In the genomic region with DNA sequence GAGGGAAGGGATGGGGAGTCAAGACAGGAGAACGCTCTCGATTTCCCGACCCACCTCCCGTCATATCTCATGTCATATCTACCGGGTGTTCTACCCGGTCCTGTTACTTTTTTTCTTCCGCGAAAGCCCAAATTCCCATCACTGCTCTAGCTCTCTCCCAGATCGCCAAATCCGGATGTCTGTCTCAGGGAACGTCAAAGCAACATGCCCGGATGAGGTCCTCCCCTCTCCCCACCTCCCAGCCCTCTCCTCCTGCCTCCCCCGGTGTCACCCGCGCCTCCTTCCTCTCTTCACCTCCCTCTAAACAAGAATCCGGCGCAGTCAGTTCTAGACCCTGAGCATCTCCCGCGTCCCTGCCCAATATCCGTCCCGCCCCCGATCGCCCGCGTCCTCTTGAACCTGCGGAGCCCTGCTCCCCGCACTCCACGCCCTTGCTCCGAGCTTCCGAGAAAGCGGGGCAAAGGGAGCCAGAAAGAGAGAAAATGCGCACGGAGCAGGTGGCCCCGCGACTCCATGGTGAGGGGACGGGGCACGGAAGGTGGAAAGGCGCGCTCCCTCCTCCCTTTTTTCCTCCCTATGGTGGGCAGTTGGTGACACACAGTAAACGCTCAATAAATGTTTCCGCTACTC, we compare ENCODE assay signal across 10 cellular contexts. TPM values are rescaled to one million over a fixed set of nuclear protein-coding genes. Genes with fewer than 3 reads are reported as not detected.
A peak's percentile ranks its signal among the peaks of the same experiment; 100 is the strongest.
DNase-seq lines count a peak whose midpoint lies in the region; ATAC-seq and TF ChIP-seq lines count a peak whose summit lies in the region.
"Not testable (repeated sequence)": the region's sequence is repeated elsewhere in the genome, so short reads cannot be mapped to it uniquely, and the experiment has no call there.
"Had no signal": no experiment of that assay in that cellular context is flagged by ENCODE, and none has a peak within 500 bp of the region (broad histone marks: within the 10 kb centered on the region; RNA-seq: fewer than 3 reads in every experiment).

No MANE protein-coding gene starts in this region.

- not testable (repeated sequence) for DNase-seq in CD4-positive, alpha-beta T cell; RWPE2 (ENCODE audit: low spot score); activated T-helper 1 cell treated with anti-CD3 and anti-CD28 coated beads, Interleukin-12 subunit alpha, Interleukin-12 subunit beta, Interleukin-2, Interleukin-4 antibody, amounts not matched to agents 30 ng/mL and 10 ng/mL and 1 ng/mL, durations not matched to agents 14 hours and 24 hours and 36 hours (ENCODE audit: low spot score); glutamatergic neuron; stimulated activated naive B cell treated with anti-CD40 and anti-IgM and Interleukin-4, amounts not matched to agents 10 μg/mL and 1 μg/mL and 100 μg/mL, for 72 hours
- DNase-seq in cerebellar cortex (ENCODE audit: low spot score): peak; percentile 40
- peak in 3 of 9 donors; percentile 12 to 33 (median 16) for DNase-seq in naive thymus-derived CD4-positive, alpha-beta T cell

- H3K4me1 ChIP-seq in HEK293 (ENCODE audit: control insufficient read depth, insufficient read depth, low read length): peaks cover 17% of the 10 kb centered on the region
- H3K4me1 ChIP-seq in RWPE2 (ENCODE audit: insufficient read depth, poor library complexity, severe bottlenecking): peaks cover 21% of the 10 kb centered on the region
- H3K4me1 ChIP-seq in naive thymus-derived CD4-positive, alpha-beta T cell (ENCODE audit: control insufficient read depth in 2 of 2, insufficient read depth in 2 of 2, low read length in 2 of 2): peaks cover 19 to 27% of the 10 kb centered on the region in 2 donors

- peaks cover 13% of the 10 kb centered on the region for H3K36me3 Mint-ChIP-seq in CD4-positive, alpha-beta T cell (ENCODE audit: low read depth)
- not testable (repeated sequence) for H3K36me3 Mint-ChIP-seq in activated T-helper 1 cell treated with anti-CD3 and anti-CD28 coated beads, Interleukin-12 subunit alpha, Interleukin-12 subunit beta, Interleukin-2, Interleukin-4 antibody, amounts not matched to agents 30 ng/mL and 10 ng/mL and 1 ng/mL, durations not matched to agents 14 hours and 24 hours and 36 hours (ENCODE audit: low read depth); glutamatergic neuron (ENCODE audit: unreplicated experiment)
- H3K36me3 Mint-ChIP-seq in naive thymus-derived CD4-positive, alpha-beta T cell: peaks cover 0 to 24% (median 0%) of the 10 kb centered on the region in 5 donors
- peaks cover 7 to 15% of the 10 kb centered on the region in 2 donors for H3K36me3 Mint-ChIP-seq in stimulated activated naive B cell treated with anti-CD40 and anti-IgM and Interleukin-4, amounts not matched to agents 10 μg/mL and 1 μg/mL and 100 μg/mL, for 72 hours

- not testable (repeated sequence) for H3K27me3 Mint-ChIP-seq in CD4-positive, alpha-beta T cell; glutamatergic neuron (ENCODE audit: unreplicated experiment); stimulated activated naive B cell treated with anti-CD40 and anti-IgM and Interleukin-4, amounts not matched to agents 10 μg/mL and 1 μg/mL and 100 μg/mL, for 72 hours
- peaks cover 24% of the 10 kb centered on the region for H3K27me3 Mint-ChIP-seq in activated T-helper 1 cell treated with anti-CD3 and anti-CD28 coated beads, Interleukin-12 subunit alpha, Interleukin-12 subunit beta, Interleukin-2, Interleukin-4 antibody, amounts not matched to agents 30 ng/mL and 10 ng/mL and 1 ng/mL, durations not matched to agents 14 hours and 24 hours and 36 hours (ENCODE audit: insufficient read depth)
- peaks cover 0 to 36% (median 0%) of the 10 kb centered on the region in 5 donors for H3K27me3 Mint-ChIP-seq in naive thymus-derived CD4-positive, alpha-beta T cell

- not testable (repeated sequence) for H3K27ac ChIP-seq in CD4-positive, alpha-beta T cell (ENCODE audit: low read depth, low read length); HEK293 (ENCODE audit: extremely low read depth, low read depth, low read length); naive thymus-derived CD4-positive, alpha-beta T cell (ENCODE audit: low read depth, low read length)
- H3K27ac ChIP-seq in RWPE2 (ENCODE audit: poor library complexity, severe bottlenecking): peak overlapping the region; percentile 60

- H3K9me3 Mint-ChIP-seq in CD4-positive, alpha-beta T cell; activated T-helper 1 cell treated with anti-CD3 and anti-CD28 coated beads, Interleukin-12 subunit alpha, Interleukin-12 subunit beta, Interleukin-2, Interleukin-4 antibody, amounts not matched to agents 30 ng/mL and 10 ng/mL and 1 ng/mL, durations not matched to agents 14 hours and 24 hours and 36 hours; glutamatergic neuron (ENCODE audit: unreplicated experiment); naive thymus-derived CD4-positive, alpha-beta T cell; stimulated activated naive B cell treated with anti-CD40 and anti-IgM and Interleukin-4, amounts not matched to agents 10 μg/mL and 1 μg/mL and 100 μg/mL, for 72 hours: not testable (repeated sequence)

- H3K27ac Mint-ChIP-seq in CD4-positive, alpha-beta T cell: peak overlapping the region; percentile 66
- H3K27ac Mint-ChIP-seq in activated T-helper 1 cell treated with anti-CD3 and anti-CD28 coated beads, Interleukin-12 subunit alpha, Interleukin-12 subunit beta, Interleukin-2, Interleukin-4 antibody, amounts not matched to agents 30 ng/mL and 10 ng/mL and 1 ng/mL, durations not matched to agents 14 hours and 24 hours and 36 hours; glutamatergic neuron (ENCODE audit: unreplicated experiment); stimulated activated naive B cell treated with anti-CD40 and anti-IgM and Interleukin-4, amounts not matched to agents 10 μg/mL and 1 μg/mL and 100 μg/mL, for 72 hours: not testable (repeated sequence)
- peak overlapping the region in 7 of 9 donors; percentile 41 to 85 (median 71) for H3K27ac Mint-ChIP-seq in naive thymus-derived CD4-positive, alpha-beta T cell

- POLR2A ChIA-PET in CD4-positive, alpha-beta T cell (lab: Charles Lee); HEK293 (lab: Yijun Ruan, JAX); naive thymus-derived CD4-positive, alpha-beta T cell (lab: Charles Lee): not testable (repeated sequence)

- TF ChIP-seq CTCF in CD4-positive, alpha-beta T cell (IDR thresholded peaks at IDR 0.05); HEK293 (tag by site-specific recombination; IDR thresholded peaks at IDR 0.05); RWPE2 (IDR thresholded peaks at IDR 0.05; ENCODE audit: poor library complexity, severe bottlenecking); glutamatergic neuron (IDR thresholded peaks at IDR 0.05; ENCODE audit: partially characterized antibody, unreplicated experiment): not testable (repeated sequence)

- intact Hi-C loops in CD4-positive, alpha-beta T cell (cut with DNase I, micrococcal nuclease); activated T-helper 1 cell treated with anti-CD3 and anti-CD28 coated beads, Interleukin-12 subunit alpha, Interleukin-12 subunit beta, Interleukin-2, Interleukin-4 antibody, amounts not matched to agents 30 ng/mL and 10 ng/mL and 1 ng/mL, durations not matched to agents 14 hours and 24 hours and 36 hours (cut with micrococcal nuclease): not testable (repeated sequence)
- intact Hi-C loops in naive thymus-derived CD4-positive, alpha-beta T cell (cut with micrococcal nuclease): loop anchor here (2.0 to 10.0 kb wide), 3 partner anchors 15 to 1711 kb away; partner anchors contain the start of genes ACADVL (in 1 of the 2), DLG4 (in 1 of the 2), KIAA0753 (in 1 of the 2) and PFN1 (in 1 of the 2)

- not testable (repeated sequence) for H3K9me3 ChIP-seq in CD4-positive, alpha-beta T cell (ENCODE audit: control insufficient read depth, low read length); HEK293 (ENCODE audit: control insufficient read depth, insufficient read depth, low read depth, low read length); RWPE2 (ENCODE audit: severe bottlenecking); naive thymus-derived CD4-positive, alpha-beta T cell (ENCODE audit: control insufficient read depth in 2 of 3, low read length in 3 of 3)

- H3K4me3 ChIP-seq in HEK293 (ENCODE audit: low read depth, low read length) (peak overlapping the region; percentile 17), RWPE2 (ENCODE audit: severe bottlenecking) (peak overlapping the region; percentile 19)
- not testable (repeated sequence) for H3K4me3 ChIP-seq in naive thymus-derived CD4-positive, alpha-beta T cell (ENCODE audit: low read length)

- H3K4me1 Mint-ChIP-seq in CD4-positive, alpha-beta T cell (ENCODE audit: low read depth): peaks cover 58% of the 10 kb centered on the region
- H3K4me1 Mint-ChIP-seq in activated T-helper 1 cell treated with anti-CD3 and anti-CD28 coated beads, Interleukin-12 subunit alpha, Interleukin-12 subunit beta, Interleukin-2, Interleukin-4 antibody, amounts not matched to agents 30 ng/mL and 10 ng/mL and 1 ng/mL, durations not matched to agents 14 hours and 24 hours and 36 hours (ENCODE audit: low read depth): peaks cover 67% of the 10 kb centered on the region
- H3K4me1 Mint-ChIP-seq in glutamatergic neuron (ENCODE audit: low read depth, unreplicated experiment): peaks cover 16% of the 10 kb centered on the region
- peaks cover 28 to 74% (median 65%) of the 10 kb centered on the region in 7 donors for H3K4me1 Mint-ChIP-seq in naive thymus-derived CD4-positive, alpha-beta T cell
- H3K4me1 Mint-ChIP-seq in stimulated activated naive B cell treated with anti-CD40 and anti-IgM and Interleukin-4, amounts not matched to agents 10 μg/mL and 1 μg/mL and 100 μg/mL, for 72 hours: peaks cover 38 to 59% of the 10 kb centered on the region in 2 donors

- not testable (repeated sequence) for H3K27me3 ChIP-seq in CD4-positive, alpha-beta T cell (ENCODE audit: control insufficient read depth, insufficient read depth, low read length); RWPE2 (ENCODE audit: insufficient read depth, poor library complexity, severe bottlenecking); naive thymus-derived CD4-positive, alpha-beta T cell (ENCODE audit: control insufficient read depth in 2 of 2, insufficient read depth in 2 of 2, low read length in 2 of 2)

- not testable (repeated sequence) for ATAC-seq in CD4-positive, alpha-beta T cell (ENCODE audit: poor library complexity); naive thymus-derived CD4-positive, alpha-beta T cell; stimulated activated naive B cell treated with anti-CD40 and anti-IgM and Interleukin-4, amounts not matched to agents 10 μg/mL and 1 μg/mL and 100 μg/mL, for 72 hours (replicated peaks)
- 0 out of 3 replicates have a peak, but pooled peaks have one; percentile 1 for ATAC-seq in RWPE2 (ENCODE audit: low read depth)

- CTCF ChIA-PET in CD4-positive, alpha-beta T cell (lab: Charles Lee); HEK293 (lab: Yijun Ruan, JAX); naive thymus-derived CD4-positive, alpha-beta T cell (lab: Charles Lee): not testable (repeated sequence)

- peaks cover 0 to 14% of the 10 kb centered on the region in 2 experiments; a peak in 1 of 3 replicates for H3K36me3 ChIP-seq in HEK293 (ENCODE audit: control insufficient read depth in 2 of 2, insufficient read depth in 1 of 2, low read length in 2 of 2)
- not testable (repeated sequence) for H3K36me3 ChIP-seq in RWPE2 (ENCODE audit: low read depth); naive thymus-derived CD4-positive, alpha-beta T cell (ENCODE audit: control insufficient read depth in 2 of 3, insufficient read depth in 3 of 3, low read length in 3 of 3)

- peak overlapping the region; percentile 84 for H3K4me3 Mint-ChIP-seq in CD4-positive, alpha-beta T cell
- H3K4me3 Mint-ChIP-seq in activated T-helper 1 cell treated with anti-CD3 and anti-CD28 coated beads, Interleukin-12 subunit alpha, Interleukin-12 subunit beta, Interleukin-2, Interleukin-4 antibody, amounts not matched to agents 30 ng/mL and 10 ng/mL and 1 ng/mL, durations not matched to agents 14 hours and 24 hours and 36 hours: peak overlapping the region; percentile 86
- H3K4me3 Mint-ChIP-seq in glutamatergic neuron (ENCODE audit: unreplicated experiment): peak overlapping the region; percentile 92
- H3K4me3 Mint-ChIP-seq in naive thymus-derived CD4-positive, alpha-beta T cell: peak overlapping the region; percentile 76 to 98 (median 84)
- H3K4me3 Mint-ChIP-seq in stimulated activated naive B cell treated with anti-CD40 and anti-IgM and Interleukin-4, amounts not matched to agents 10 μg/mL and 1 μg/mL and 100 μg/mL, for 72 hours: peak overlapping the region; percentile 76 to 77

RNA-seq across cellular contexts. Expression of gene C17orf100, which starts 4.3 kb away (rescaled TPM):
- total RNA-seq in CD4-positive, alpha-beta T cell: under 1 TPM; 0.69 to 0.70 TPM
- total RNA-seq in activated T-helper 1 cell treated with anti-CD3 and anti-CD28 coated beads, Interleukin-12 subunit alpha, Interleukin-12 subunit beta, Interleukin-2, Interleukin-4 antibody, amounts not matched to agents 30 ng/mL and 10 ng/mL and 1 ng/mL, durations not matched to agents 14 hours and 24 hours and 36 hours: 1.6 and 1.7 TPM in 2 replicates
- 4.6 TPM for total RNA-seq in glutamatergic neuron (ENCODE audit: unreplicated experiment)
- total RNA-seq in naive thymus-derived CD4-positive, alpha-beta T cell: 1 to 10 TPM; 1.9 to 6.1 (median 1.9) TPM
- polyA plus RNA-seq in naive thymus-derived CD4-positive, alpha-beta T cell: 1 to 10 TPM; 6.1 to 9.5 TPM

RNA-seq across cellular contexts. Expression of gene MED31, which starts 4.4 kb away (rescaled TPM):
- total RNA-seq in CD4-positive, alpha-beta T cell: 10 to 100 TPM; 31.4 to 32.0 TPM
- total RNA-seq in activated T-helper 1 cell treated with anti-CD3 and anti-CD28 coated beads, Interleukin-12 subunit alpha, Interleukin-12 subunit beta, Interleukin-2, Interleukin-4 antibody, amounts not matched to agents 30 ng/mL and 10 ng/mL and 1 ng/mL, durations not matched to agents 14 hours and 24 hours and 36 hours: 24.3 and 28.4 TPM in 2 replicates
- total RNA-seq in glutamatergic neuron (ENCODE audit: unreplicated experiment): 12.7 TPM
- 10 to 100 TPM; 21.4 to 41.2 (median 28.2) TPM for total RNA-seq in naive thymus-derived CD4-positive, alpha-beta T cell
- polyA plus RNA-seq in naive thymus-derived CD4-positive, alpha-beta T cell: 10 to 100 TPM; 24.0 to 26.7 TPM

RNA-seq across cellular contexts. Expression of gene TXNDC17, which starts 15.0 kb away (rescaled TPM):
- 10 to 100 TPM; 13.2 to 17.7 TPM for total RNA-seq in CD4-positive, alpha-beta T cell
- total RNA-seq in activated T-helper 1 cell treated with anti-CD3 and anti-CD28 coated beads, Interleukin-12 subunit alpha, Interleukin-12 subunit beta, Interleukin-2, Interleukin-4 antibody, amounts not matched to agents 30 ng/mL and 10 ng/mL and 1 ng/mL, durations not matched to agents 14 hours and 24 hours and 36 hours: 94.0 and 95.2 TPM in 2 replicates
- total RNA-seq in glutamatergic neuron (ENCODE audit: unreplicated experiment): 89.5 TPM
- total RNA-seq in naive thymus-derived CD4-positive, alpha-beta T cell: 10 to 100 TPM; 14.3 to 70.3 (median 18.5) TPM
- 10 to 100 TPM; 65.1 to 89.7 TPM for polyA plus RNA-seq in naive thymus-derived CD4-positive, alpha-beta T cell

RNA-seq across cellular contexts. Expression of gene KIAA0753, which starts 15.3 kb away (rescaled TPM):
- total RNA-seq in CD4-positive, alpha-beta T cell: 10 to 100 TPM in 1 of 2 experiments, 1 to 10 TPM in 1; 8.9 to 11.7 TPM
- 18.2 and 22.2 TPM in 2 replicates for total RNA-seq in activated T-helper 1 cell treated with anti-CD3 and anti-CD28 coated beads, Interleukin-12 subunit alpha, Interleukin-12 subunit beta, Interleukin-2, Interleukin-4 antibody, amounts not matched to agents 30 ng/mL and 10 ng/mL and 1 ng/mL, durations not matched to agents 14 hours and 24 hours and 36 hours
- total RNA-seq in glutamatergic neuron (ENCODE audit: unreplicated experiment): 25.6 TPM
- 10 to 100 TPM; 12.4 to 18.4 (median 17.9) TPM for total RNA-seq in naive thymus-derived CD4-positive, alpha-beta T cell
- polyA plus RNA-seq in naive thymus-derived CD4-positive, alpha-beta T cell: 1 to 10 TPM; 2.6 to 3.5 TPM

RNA-seq across cellular contexts. Expression of gene SLC13A5, which starts 57.3 kb away (rescaled TPM):
- total RNA-seq in CD4-positive, alpha-beta T cell: not detected
- total RNA-seq in activated T-helper 1 cell treated with anti-CD3 and anti-CD28 coated beads, Interleukin-12 subunit alpha, Interleukin-12 subunit beta, Interleukin-2, Interleukin-4 antibody, amounts not matched to agents 30 ng/mL and 10 ng/mL and 1 ng/mL, durations not matched to agents 14 hours and 24 hours and 36 hours: not detected in 2 replicates
- total RNA-seq in glutamatergic neuron (ENCODE audit: unreplicated experiment): not detected
- not detected for total RNA-seq in naive thymus-derived CD4-positive, alpha-beta T cell
- polyA plus RNA-seq in naive thymus-derived CD4-positive, alpha-beta T cell: not detected
- total RNA-seq: right atrium auricular region, stomach had no signal
